24 cellular contexts compared by ENCODE assay signal in the genomic region with DNA sequence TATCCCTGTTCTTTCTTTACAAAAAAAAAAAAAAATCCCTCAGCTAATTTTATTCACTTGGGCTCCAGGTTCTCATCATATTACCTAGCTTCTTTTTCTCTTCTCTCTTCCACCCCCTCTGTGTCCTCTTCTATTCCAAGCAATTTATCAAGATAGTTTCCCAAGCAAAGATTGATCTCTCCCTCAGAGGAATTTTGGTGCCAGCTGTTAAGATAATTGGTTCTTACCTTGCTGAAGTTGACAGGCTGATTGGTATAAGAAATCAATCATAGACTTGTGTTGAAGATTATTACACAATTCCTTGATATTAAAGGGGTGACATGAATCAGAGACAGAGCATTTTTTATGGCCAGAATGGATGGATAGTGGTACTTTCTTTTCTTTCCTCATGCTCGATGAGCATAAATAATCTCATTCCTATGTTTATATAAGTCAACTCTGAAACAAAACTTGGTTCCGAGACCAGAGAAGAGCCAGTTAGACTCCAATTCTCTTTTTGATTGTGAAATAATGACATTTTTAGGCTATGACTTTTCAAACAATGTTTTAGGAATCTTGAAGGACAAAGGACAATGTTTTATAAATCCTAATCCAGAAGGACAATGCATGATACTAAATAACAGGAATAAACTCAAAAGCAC.
DNase-seq lines count a peak whose midpoint lies in the region; ATAC-seq and TF ChIP-seq lines count a peak whose summit lies in the region.
"Had no signal": no experiment of that assay in that cellular context is flagged by ENCODE, and none has a peak within 500 bp of the region (broad histone marks: within the 10 kb centered on the region; RNA-seq: fewer than 3 reads in every experiment).

No MANE protein-coding gene starts in this region.

- H3K4me2 ChIP-seq in OCI-LY7 (ENCODE audit: low read length), result no peak overlapping the region
- H3K4me2 ChIP-seq: PC-9, SK-N-SH had no signal

- H3K27ac ChIP-seq in OCI-LY7 (ENCODE audit: low read depth, low read length, poor library complexity, severe bottlenecking), result no peak overlapping the region
- no peak overlapping the region for H3K27ac ChIP-seq in CD8-positive, alpha-beta memory T cell (ENCODE audit: low read depth, low read length)
- H3K27ac ChIP-seq: PC-9 had no signal

- H3K36me3 ChIP-seq in OCI-LY7 (ENCODE audit: insufficient read depth, low read length), result no peaks in the 10 kb centered on the region
- H3K36me3 ChIP-seq in CD8-positive, alpha-beta memory T cell (ENCODE audit: insufficient read depth, low read length), result no peaks in the 10 kb centered on the region

- no peak for ATAC-seq in effector memory CD8-positive, alpha-beta T cell (replicated peaks)
- ATAC-seq: HCT116 had no signal

- no TSS peak for BruUV-seq in OCI-LY7 (replicated peaks; lab: Mats Ljungman, UMichigan)

- CTCF ChIA-PET in OCI-LY7 (lab: Charles Lee; ENCODE audit: unreplicated experiment), result no interaction called here
- CTCF ChIA-PET in CD8-positive, alpha-beta memory T cell (lab: Charles Lee), result no interaction called here

- no peaks in the 10 kb centered on the region for H4K20me1 ChIP-seq in OCI-LY7 (ENCODE audit: insufficient read depth, low read length)

- no peaks in the 10 kb centered on the region for H3K27me3 Mint-ChIP-seq in HFFc6 (ENCODE audit: insufficient read depth)
- no peaks in the 10 kb centered on the region for H3K27me3 Mint-ChIP-seq in endothelial cell (ENCODE audit: unreplicated experiment)
- H3K27me3 Mint-ChIP-seq in effector memory CD8-positive, alpha-beta T cell, result no peaks in the 10 kb centered on the region
- H3K27me3 Mint-ChIP-seq in CD8-positive, alpha-beta memory T cell, result no peaks in the 10 kb centered on the region
- H3K27me3 Mint-ChIP-seq: CD4-positive, CD25-positive, alpha-beta regulatory T cell; IgD-negative memory B cell had no signal

- H3K4me1 Mint-ChIP-seq in HFFc6 (ENCODE audit: low read depth) (peaks cover 79% of the 10 kb centered on the region), endothelial cell (ENCODE audit: unreplicated experiment) (no peaks in the 10 kb centered on the region)
- no peaks in the 10 kb centered on the region for H3K4me1 Mint-ChIP-seq in effector memory CD8-positive, alpha-beta T cell (ENCODE audit: low read depth in 2 of 2)
- no peaks in the 10 kb centered on the region for H3K4me1 Mint-ChIP-seq in CD8-positive, alpha-beta memory T cell
- H3K4me1 Mint-ChIP-seq: CD4-positive, CD25-positive, alpha-beta regulatory T cell; IgD-negative memory B cell had no signal

- no peaks in the 10 kb centered on the region for H3K79me2 ChIP-seq in OCI-LY7 (ENCODE audit: insufficient read depth, low read depth, low read length)

- peak overlapping the region; percentile 54 for H3K4me3 Mint-ChIP-seq in HFFc6
- no peak overlapping the region for H3K4me3 Mint-ChIP-seq in endothelial cell (ENCODE audit: unreplicated experiment)
- H3K4me3 Mint-ChIP-seq in effector memory CD8-positive, alpha-beta T cell, result no peak overlapping the region
- no peak overlapping the region for H3K4me3 Mint-ChIP-seq in CD8-positive, alpha-beta memory T cell
- H3K4me3 Mint-ChIP-seq: CD4-positive, CD25-positive, alpha-beta regulatory T cell had no signal

- no peaks in the 10 kb centered on the region for H3K4me1 ChIP-seq in OCI-LY7 (ENCODE audit: insufficient read depth, low read length, poor library complexity, severe bottlenecking)
- no peaks in the 10 kb centered on the region for H3K4me1 ChIP-seq in CD8-positive, alpha-beta memory T cell (ENCODE audit: insufficient read depth, low read length)

- POLR2A ChIA-PET in OCI-LY7 (lab: Charles Lee), result interaction anchor here (0.8 kb wide), 1 partner anchor 8 kb away, joined by 3 read pairs; no protein-coding TSS in a partner anchor
- POLR2A ChIA-PET in CD8-positive, alpha-beta memory T cell (lab: Charles Lee), result no interaction called here

- H3K27ac Mint-ChIP-seq in HFFc6 (peak overlapping the region; percentile 74), endothelial cell (ENCODE audit: unreplicated experiment) (no peak overlapping the region)
- no peak overlapping the region for H3K27ac Mint-ChIP-seq in effector memory CD8-positive, alpha-beta T cell
- no peak overlapping the region for H3K27ac Mint-ChIP-seq in CD8-positive, alpha-beta memory T cell
- H3K27ac Mint-ChIP-seq: CD4-positive, CD25-positive, alpha-beta regulatory T cell; IgD-negative memory B cell had no signal

- no peaks in the 10 kb centered on the region for H3K27me3 ChIP-seq in CD8-positive, alpha-beta memory T cell (ENCODE audit: insufficient read depth, low read length, poor library complexity, severe bottlenecking)

- H3K4me3 ChIP-seq in AG10803 (ENCODE audit: low read length) (no peak overlapping the region), OCI-LY7 (ENCODE audit: low read depth, low read length, poor library complexity, severe bottlenecking) (no peak overlapping the region)
- H3K4me3 ChIP-seq in CD8-positive, alpha-beta memory T cell (ENCODE audit: low read length), result no peak overlapping the region
- H3K4me3 ChIP-seq: PC-9 had no signal

- H3K9me3 Mint-ChIP-seq in HFFc6 (no peaks in the 10 kb centered on the region), endothelial cell (ENCODE audit: unreplicated experiment) (no peaks in the 10 kb centered on the region)
- H3K9me3 Mint-ChIP-seq in effector memory CD8-positive, alpha-beta T cell, result peaks cover 5 to 16% of the 10 kb centered on the region in 2 donors
- H3K9me3 Mint-ChIP-seq in CD8-positive, alpha-beta memory T cell, result peaks cover 0 to 4% (median 0%) of the 10 kb centered on the region in 5 donors

- intact Hi-C loops in OCI-LY7 (cut with micrococcal nuclease; ENCODE audit: unreplicated experiment), result no loop called here

- no peaks in the 10 kb centered on the region for H3K9me3 ChIP-seq in OCI-LY7 (ENCODE audit: low read length)
- no peaks in the 10 kb centered on the region for H3K9me3 ChIP-seq in CD8-positive, alpha-beta memory T cell (ENCODE audit: low read length)
- H3K9me3 ChIP-seq: SK-N-SH had no signal

- H3K36me3 Mint-ChIP-seq in HFFc6 (ENCODE audit: low read depth) (peaks cover 24% of the 10 kb centered on the region), endothelial cell (ENCODE audit: low read depth, unreplicated experiment) (no peaks in the 10 kb centered on the region)
- H3K36me3 Mint-ChIP-seq in effector memory CD8-positive, alpha-beta T cell (ENCODE audit: insufficient read depth), result peaks cover 3% of the 10 kb centered on the region
- H3K36me3 Mint-ChIP-seq in CD8-positive, alpha-beta memory T cell, result no peaks in the 10 kb centered on the region
- H3K36me3 Mint-ChIP-seq: CD4-positive, CD25-positive, alpha-beta regulatory T cell; IgD-negative memory B cell had no signal

- H2AFZ ChIP-seq in OCI-LY7 (ENCODE audit: low read length), result no peak overlapping the region
- H2AFZ ChIP-seq: PC-9 had no signal

- TF ChIP-seq CTCF in AG10803 (conservative IDR thresholded peaks at IDR 0.05; ENCODE audit: low read length) (no peak), HFFc6 (IDR thresholded peaks at IDR 0.05) (no peak), endothelial cell (IDR thresholded peaks at IDR 0.05; ENCODE audit: unreplicated experiment) (no peak), OCI-LY7 (conservative IDR thresholded peaks at IDR 0.05; ENCODE audit: low read length) (no peak)

- peak; percentile 46 for DNase-seq in AG10803 (ENCODE audit: low read depth)
- no peak for DNase-seq in HFFc6
- DNase-seq in fibroblast of gingiva (ENCODE audit: low read depth), result peak; percentile 46
- peak; percentile 56 for DNase-seq in iris pigment epithelial cell (ENCODE audit: low read depth)
- no peak for DNase-seq in endothelial cell (ENCODE audit: low spot score)
- DNase-seq in effector memory CD8-positive, alpha-beta T cell, result no peak
- DNase-seq in OCI-LY7 (ENCODE audit: low spot score), result no peak
- DNase-seq in CD8-positive, alpha-beta memory T cell, result no peak
- DNase-seq: CD4-positive, CD25-positive, alpha-beta regulatory T cell; COR-L47; DMS79; GOT3; MV-4-11; NCI-H1105 treated with DMSO at 0.1 percent for 48 hours; NCI-H1694; NCI-H2081; NCI-H2171 treated with DMSO at 0.1 percent for 48 hours; NCI-H524 treated with DMSO at 0.1 percent for 48 hours; PC-9; RPMI8226; SIG-M5; SK-N-SH had no signal

- no peaks in the 10 kb centered on the region for H3K9me2 ChIP-seq in OCI-LY7 (ENCODE audit: insufficient read depth, low read length)
- H3K9me2 ChIP-seq: SK-N-SH had no signal

Comparison
In these comparisons a context has a peak if more than half of its experiments do, and no peak if none do; other contexts are left out.
1. DNase-seq: peak in AG10803 (single experiment), fibroblast of gingiva (single experiment) and iris pigment epithelial cell (single experiment); none in HFFc6 (single experiment), endothelial cell (single experiment), effector memory CD8-positive, alpha-beta T cell (0 of 3), OCI-LY7 (single experiment) and CD8-positive, alpha-beta memory T cell (0 of 5).